In genomic region chr6:27177454-27178000, GRCh38 we compare ENCODE assay signal across 8 cellular contexts.
DNase-seq lines count a peak whose midpoint lies in the region; ATAC-seq, FAIRE-seq and TF ChIP-seq lines count a peak whose summit lies in the region.

No MANE protein-coding gene starts in this region.

- peak overlapping the region; percentile 81 for H3K27ac ChIP-seq in VCaP

- no peaks in the 10 kb centered on the region for H3K27me3 ChIP-seq in bronchial epithelial cell (ENCODE audit: control insufficient read depth, insufficient read depth, low read length)

- FAIRE-seq in bronchial epithelial cell (lab: Jason Lieb, UNC) = no peak

- peak; percentile 60 for ATAC-seq in HG02938 (IDR thresholded peaks at IDR 0.05; ENCODE audit: unreplicated experiment)

- peak; percentile 82 for DNase-seq in SIG-M5 treated with dmso at 0.1 percent for 504 hours (lab: John Stamatoyannopoulos, UW; ENCODE audit: unreplicated experiment)
- DNase-seq in SIG-M5 (lab: John Stamatoyannopoulos, UW) = no peak
- peak; percentile 47 for DNase-seq in NCI-H2029 (lab: John Stamatoyannopoulos, UW)
- DNase-seq in bronchial epithelial cell (ENCODE audit: low read depth) = peak; percentile 80
- peak; percentile 93 for DNase-seq in islet precursor cell
- peak; percentile 58 for DNase-seq in stimulated activated CD4-positive, alpha-beta T cell treated with anti-CD3 and anti-CD28 coated beads, Interleukin-12 subunit alpha, Interleukin-12 subunit beta, amount 100 ng/mL, for 4 hours

- peak; percentile 82 for TF ChIP-seq CTCF in VCaP (conservative IDR thresholded peaks at IDR 0.05)
- TF ChIP-seq CTCF in bronchial epithelial cell (IDR thresholded peaks at IDR 0.05; ENCODE audit: insufficient read depth, low read length, severe bottlenecking) = peak; percentile 68

- peak overlapping the region; percentile 66 for H3K4me3 ChIP-seq in bronchial epithelial cell (ENCODE audit: low read depth, low read length)

- H3K36me3 ChIP-seq in bronchial epithelial cell (ENCODE audit: control insufficient read depth, insufficient read depth, low read length) = no peaks in the 10 kb centered on the region
